Comparison of ENCODE assay signal across 8 cellular contexts in genomic region chr13:41059896-41060722, GRCh38. TPM values are rescaled to one million over a fixed set of nuclear protein-coding genes. Genes with fewer than 3 reads are reported as not detected.
DNase-seq lines count a peak whose midpoint lies in the region; ATAC-seq and TF ChIP-seq lines count a peak whose summit lies in the region.

No MANE protein-coding gene starts in this region.

- peak; percentile 43 for ATAC-seq in GM19023 (IDR thresholded peaks at IDR 0.05; ENCODE audit: unreplicated experiment)
- ATAC-seq in HG03175 (IDR thresholded peaks at IDR 0.05; ENCODE audit: unreplicated experiment), result peak; percentile 40

- H3K27ac ChIP-seq in liver (ENCODE audit: low read depth in 1 of 2, low read length in 2 of 2), result peak overlapping the region; percentile 86 to 99

- peaks cover 68% of the 10 kb centered on the region for H3K4me1 Mint-ChIP-seq in activated CD4-positive, alpha-beta T cell treated with anti-CD3 and anti-CD28 coated beads, Interleukin-2, amount 10 ng/mL, durations not matched to agents 7 days and 5 days

- H3K36me3 Mint-ChIP-seq in activated CD4-positive, alpha-beta T cell treated with anti-CD3 and anti-CD28 coated beads, Interleukin-2, amount 10 ng/mL, durations not matched to agents 7 days and 5 days (ENCODE audit: low read depth), result peaks cover 15% of the 10 kb centered on the region

- no peaks in the 10 kb centered on the region for H3K27me3 ChIP-seq in liver (ENCODE audit: control insufficient read depth in 4 of 4, insufficient read depth in 4 of 4, low read length in 3 of 4)

- DNase-seq in AML-193 (lab: John Stamatoyannopoulos, UW) (peak; percentile 88 to 91), NCI-H524 (lab: John Stamatoyannopoulos, UW) (peak; percentile 81 to 89), dedifferentiated amniotic fluid mesenchymal stem cell (ENCODE audit: extremely low spot score) (peak; percentile 66)
- peak; percentile 68 for DNase-seq in activated CD4-positive, alpha-beta T cell treated with anti-CD3 and anti-CD28 coated beads, Interleukin-2, amount 10 ng/mL, durations not matched to agents 7 days and 5 days
- peak; percentile 62 to 67 for DNase-seq in stimulated activated CD4-positive, alpha-beta T cell treated with anti-CD3 and anti-CD28 coated beads, Interleukin-2, amount 100 ng/mL, for 48 hours

- peak overlapping the region; percentile 41 to 94 for H3K9ac ChIP-seq in liver (ENCODE audit: low read depth in 1 of 2, low read length in 2 of 2)

- H3K4me1 ChIP-seq in liver (ENCODE audit: control insufficient read depth in 4 of 4, insufficient read depth in 4 of 4, low read length in 3 of 4), result peaks cover 7 to 53% (median 41%) of the 10 kb centered on the region in 4 donors

- peak in 1 of 2 donors; percentile 52 for TF ChIP-seq RAD21 in liver (IDR thresholded peaks at IDR 0.05)

- H3K27ac Mint-ChIP-seq in activated CD4-positive, alpha-beta T cell treated with anti-CD3 and anti-CD28 coated beads, Interleukin-2, amount 10 ng/mL, durations not matched to agents 7 days and 5 days, result peak overlapping the region; percentile 99

- CTCF ChIA-PET in activated CD4-positive, alpha-beta T cell treated with anti-CD3 and anti-CD28 coated beads, Interleukin-2, amount 10 ng/mL, durations not matched to agents 7 days and 5 days (lab: Charles Lee), result interaction anchor here (0.7 to 2.5 kb wide), 10 partner anchors 8 to 854 kb away, joined by 3 to 7 read pairs (median 4); partner anchors contain the start of gene ELF1

- TF ChIP-seq CTCF in liver (IDR thresholded peaks at IDR 0.05; ENCODE audit: low read depth, low read length, missing input control), result no peak

- peak overlapping the region; percentile 93 for H3K4me3 Mint-ChIP-seq in activated CD4-positive, alpha-beta T cell treated with anti-CD3 and anti-CD28 coated beads, Interleukin-2, amount 10 ng/mL, durations not matched to agents 7 days and 5 days

- H3K27me3 Mint-ChIP-seq in activated CD4-positive, alpha-beta T cell treated with anti-CD3 and anti-CD28 coated beads, Interleukin-2, amount 10 ng/mL, durations not matched to agents 7 days and 5 days, result peaks cover 5% of the 10 kb centered on the region

- H3K36me3 ChIP-seq in liver (ENCODE audit: control insufficient read depth in 4 of 4, insufficient read depth in 3 of 4, low read depth in 1 of 4, low read length in 3 of 4), result no peaks in the 10 kb centered on the region

- H3K9me3 Mint-ChIP-seq in activated CD4-positive, alpha-beta T cell treated with anti-CD3 and anti-CD28 coated beads, Interleukin-2, amount 10 ng/mL, durations not matched to agents 7 days and 5 days, result no peaks in the 10 kb centered on the region

- no peaks in the 10 kb centered on the region for H3K9me3 ChIP-seq in liver (ENCODE audit: control insufficient read depth in 4 of 4, low read length in 3 of 4)

- peak overlapping the region; percentile 81 to 97 (median 87) for H3K4me3 ChIP-seq in liver (ENCODE audit: low read depth in 1 of 3, low read length in 3 of 3)

- POLR2A ChIA-PET in activated CD4-positive, alpha-beta T cell treated with anti-CD3 and anti-CD28 coated beads, Interleukin-2, amount 10 ng/mL, durations not matched to agents 7 days and 5 days (lab: Charles Lee), result interaction anchor here (0.6 to 0.8 kb wide), 2 partner anchors 20 to 53 kb away, joined by 3 to 12 read pairs; no protein-coding TSS in a partner anchor

- WGBS in liver, result under 1% methylated on average over 64 of the region's 64 CpGs

TF ChIP-seq in liver, 16 proteins besides CTCF, POLR2A, EP300 and RAD21:
- TF ChIP-seq, protein P1, sequence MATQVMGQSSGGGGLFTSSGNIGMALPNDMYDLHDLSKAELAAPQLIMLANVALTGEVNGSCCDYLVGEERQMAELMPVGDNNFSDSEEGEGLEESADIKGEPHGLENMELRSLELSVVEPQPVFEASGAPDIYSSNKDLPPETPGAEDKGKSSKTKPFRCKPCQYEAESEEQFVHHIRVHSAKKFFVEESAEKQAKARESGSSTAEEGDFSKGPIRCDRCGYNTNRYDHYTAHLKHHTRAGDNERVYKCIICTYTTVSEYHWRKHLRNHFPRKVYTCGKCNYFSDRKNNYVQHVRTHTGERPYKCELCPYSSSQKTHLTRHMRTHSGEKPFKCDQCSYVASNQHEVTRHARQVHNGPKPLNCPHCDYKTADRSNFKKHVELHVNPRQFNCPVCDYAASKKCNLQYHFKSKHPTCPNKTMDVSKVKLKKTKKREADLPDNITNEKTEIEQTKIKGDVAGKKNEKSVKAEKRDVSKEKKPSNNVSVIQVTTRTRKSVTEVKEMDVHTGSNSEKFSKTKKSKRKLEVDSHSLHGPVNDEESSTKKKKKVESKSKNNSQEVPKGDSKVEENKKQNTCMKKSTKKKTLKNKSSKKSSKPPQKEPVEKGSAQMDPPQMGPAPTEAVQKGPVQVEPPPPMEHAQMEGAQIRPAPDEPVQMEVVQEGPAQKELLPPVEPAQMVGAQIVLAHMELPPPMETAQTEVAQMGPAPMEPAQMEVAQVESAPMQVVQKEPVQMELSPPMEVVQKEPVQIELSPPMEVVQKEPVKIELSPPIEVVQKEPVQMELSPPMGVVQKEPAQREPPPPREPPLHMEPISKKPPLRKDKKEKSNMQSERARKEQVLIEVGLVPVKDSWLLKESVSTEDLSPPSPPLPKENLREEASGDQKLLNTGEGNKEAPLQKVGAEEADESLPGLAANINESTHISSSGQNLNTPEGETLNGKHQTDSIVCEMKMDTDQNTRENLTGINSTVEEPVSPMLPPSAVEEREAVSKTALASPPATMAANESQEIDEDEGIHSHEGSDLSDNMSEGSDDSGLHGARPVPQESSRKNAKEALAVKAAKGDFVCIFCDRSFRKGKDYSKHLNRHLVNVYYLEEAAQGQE (IDR thresholded peaks at IDR 0.05), result peak; percentile 78
- TF ChIP-seq TAF1 (conservative IDR thresholded peaks at IDR 0.05), result peak; percentile 65
- TF ChIP-seq RXRA (IDR thresholded peaks at IDR 0.05), result peak; percentile 30 to 37
- TF ChIP-seq, protein P2, sequence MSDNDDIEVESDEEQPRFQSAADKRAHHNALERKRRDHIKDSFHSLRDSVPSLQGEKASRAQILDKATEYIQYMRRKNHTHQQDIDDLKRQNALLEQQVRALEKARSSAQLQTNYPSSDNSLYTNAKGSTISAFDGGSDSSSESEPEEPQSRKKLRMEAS (IDR thresholded peaks at IDR 0.05), result peak; percentile 8
- TF ChIP-seq NR2F2 (IDR thresholded peaks at IDR 0.05), result no peak
- TF ChIP-seq SP1 (IDR thresholded peaks at IDR 0.05), result peak; percentile 70
- no peak for TF ChIP-seq GABPA (IDR thresholded peaks at IDR 0.05 in 1 of 2, conservative IDR thresholded peaks at IDR 0.05 in 1 of 2)
- TF ChIP-seq HNF4A (conservative IDR thresholded peaks at IDR 0.05), result peak; percentile 14 to 35
- peak; percentile 26 to 31 for TF ChIP-seq JUND (IDR thresholded peaks at IDR 0.05)
- peak; percentile 38 for TF ChIP-seq YY1 (IDR thresholded peaks at IDR 0.05)
- TF ChIP-seq ZBTB33 (IDR thresholded peaks at IDR 0.05), result peak; percentile 33
- TF ChIP-seq FOXA1 (IDR thresholded peaks at IDR 0.05), result no peak
- TF ChIP-seq EGR1 (IDR thresholded peaks at IDR 0.05; ENCODE audit: low read depth in 2 of 2), result peak in 1 of 2 donors; percentile 58
- TF ChIP-seq HNF4G (IDR thresholded peaks at IDR 0.05), result no peak

RNA-seq across cellular contexts. Expression of gene WBP4, which starts 1.2 kb away (rescaled TPM):
- 10 to 100 TPM in 1 of 2 experiments, 1 to 10 TPM in 1; 9.8 to 12.2 TPM for total RNA-seq in activated CD4-positive, alpha-beta T cell treated with anti-CD3 and anti-CD28 coated beads, Interleukin-2, amount 10 ng/mL, durations not matched to agents 7 days and 5 days
- total RNA-seq in liver, result 1 to 10 TPM; 4.9 to 6.8 TPM
- 1 to 10 TPM; 3.9 to 6.0 TPM for polyA plus RNA-seq in liver

RNA-seq across cellular contexts. Expression of gene ELF1, which starts 41.0 kb away (rescaled TPM):
- total RNA-seq in activated CD4-positive, alpha-beta T cell treated with anti-CD3 and anti-CD28 coated beads, Interleukin-2, amount 10 ng/mL, durations not matched to agents 7 days and 5 days, result 100 to 1,000 TPM; 125 to 149 TPM
- 10 to 100 TPM; 36.3 to 57.2 TPM for total RNA-seq in liver
- polyA plus RNA-seq in liver, result 10 to 100 TPM; 15.3 to 16.6 TPM

Comparison
In these comparisons a context has a peak if more than half of its experiments do, and no peak if none do; other contexts are left out.
1. Peak in every context shown above with its lines: DNase-seq, ATAC-seq, H3K4me3 ChIP-seq and H3K27ac ChIP-seq.